In genomic region chr1:46543382-46543760, GRCh38 we compare ENCODE assay signal across 19 cellular contexts. TPM values are rescaled to one million over a fixed set of nuclear protein-coding genes. Genes with fewer than 3 reads are reported as not detected.
DNase-seq lines count a peak whose midpoint lies in the region; ATAC-seq, FAIRE-seq and TF ChIP-seq lines count a peak whose summit lies in the region.
"Had no signal": no experiment of that assay in that cellular context is flagged by ENCODE, and none has a peak within 500 bp of the region (broad histone marks: within the 10 kb centered on the region; RNA-seq: fewer than 3 reads in every experiment).

No MANE protein-coding gene starts in this region.

- H3K9ac ChIP-seq in HUES6 (ENCODE audit: low read length) (no peak overlapping the region), H1 (replicated peaks in 1 of 4; ENCODE audit: extremely low read depth in 1 of 4, low read depth in 3 of 4, low read length in 3 of 4) (no peak overlapping the region)
- H3K9ac ChIP-seq: KMS-11 had no signal

- H3K36me3 ChIP-seq in HUES6 (ENCODE audit: control insufficient read depth, insufficient read depth, low read length) (no peaks in the 10 kb centered on the region), H1 (ENCODE audit: control insufficient read depth in 2 of 4, insufficient read depth in 4 of 4, low read length in 3 of 4) (no peaks in the 10 kb centered on the region)
- H3K36me3 ChIP-seq: SJCRH30 had no signal

- no peaks in the 10 kb centered on the region for H3K79me2 ChIP-seq in H1 (ENCODE audit: control insufficient read depth in 1 of 2, insufficient read depth in 2 of 2, low read length in 2 of 2)

- CTCF ChIA-PET in H1 (lab: Charles Lee; ENCODE audit: partially characterized antibody), result interaction anchor here (0.6 to 25.0 kb wide), 5 partner anchors 12 to 161 kb away, joined by 3 to 1068 read pairs (median 160); partner anchors contain the start of gene DMBX1
- CTCF ChIA-PET in activated CD4-positive, alpha-beta memory T cell treated with anti-CD3 and anti-CD28 coated beads, Interleukin-2, amount 10 ng/mL, durations not matched to agents 7 days and 5 days (lab: Charles Lee), result no interaction called here

- H3K36me3 Mint-ChIP-seq in activated CD4-positive, alpha-beta memory T cell treated with anti-CD3 and anti-CD28 coated beads, Interleukin-2, amount 10 ng/mL, durations not matched to agents 7 days and 5 days (ENCODE audit: low read depth), result no peaks in the 10 kb centered on the region
- H3K36me3 Mint-ChIP-seq: CD8-positive, alpha-beta memory T cell had no signal

- H3K27me3 ChIP-seq in HUES6 (ENCODE audit: control insufficient read depth, insufficient read depth, low read length), result peaks cover 96% of the 10 kb centered on the region
- peaks cover 31 to 75% (median 60%) of the 10 kb centered on the region in 4 experiments for H3K27me3 ChIP-seq in H1 (replicated peaks in 1 of 4; ENCODE audit: control insufficient read depth in 3 of 4, extremely low read depth in 1 of 4, insufficient read depth in 3 of 4, low read length in 3 of 4)

- peaks cover 57% of the 10 kb centered on the region for H3K27me3 Mint-ChIP-seq in activated CD4-positive, alpha-beta memory T cell treated with anti-CD3 and anti-CD28 coated beads, Interleukin-2, amount 10 ng/mL, durations not matched to agents 7 days and 5 days

- peaks cover 13% of the 10 kb centered on the region for H3K4me1 ChIP-seq in HUES6 (ENCODE audit: control insufficient read depth, insufficient read depth, low read length)
- H3K4me1 ChIP-seq in H1 (replicated peaks in 1 of 4; ENCODE audit: control insufficient read depth in 3 of 4, insufficient read depth in 4 of 4, low read length in 3 of 4), result peaks cover 0 to 16% (median 8%) of the 10 kb centered on the region in 4 experiments; a peak in 6 of 7 replicates
- H3K4me1 ChIP-seq: SJCRH30 had no signal

- no peak overlapping the region for H3K56ac ChIP-seq in H1 (replicated peaks; ENCODE audit: insufficient read length, low read depth, low read length)

- H4K20me1 ChIP-seq in H1 (replicated peaks in 1 of 2; ENCODE audit: control insufficient read depth in 1 of 2, insufficient read depth in 2 of 2, low read length in 2 of 2), result peaks cover 0 to 2% of the 10 kb centered on the region in 2 experiments

- H3K27ac Mint-ChIP-seq in activated CD4-positive, alpha-beta memory T cell treated with anti-CD3 and anti-CD28 coated beads, Interleukin-2, amount 10 ng/mL, durations not matched to agents 7 days and 5 days, result no peak overlapping the region

- no peak overlapping the region for H3K23ac ChIP-seq in H1 (ENCODE audit: insufficient read length)

- no peak overlapping the region for H4K8ac ChIP-seq in H1 (ENCODE audit: extremely low read depth, insufficient read depth, low read length)

- no peak for TF ChIP-seq CTCF in H1 (IDR thresholded peaks at IDR 0.05; ENCODE audit: control extremely low read depth in 1 of 3, insufficient read depth in 1 of 3, low read depth in 1 of 3, low read length in 3 of 3)

- H3K4me2 ChIP-seq in H1 (ENCODE audit: insufficient read depth in 1 of 2, low read depth in 2 of 2, low read length in 2 of 2), result peak overlapping the region; percentile 75 to 76
- H3K4me2 ChIP-seq: KMS-11 had no signal

- no peak overlapping the region for H2AK5ac ChIP-seq in H1 (ENCODE audit: low read depth, low read length)

- peak overlapping the region; percentile 48 for H3K18ac ChIP-seq in H1 (ENCODE audit: extremely low read depth, low read length)

- H3K4me3 Mint-ChIP-seq in activated CD4-positive, alpha-beta memory T cell treated with anti-CD3 and anti-CD28 coated beads, Interleukin-2, amount 10 ng/mL, durations not matched to agents 7 days and 5 days, result no peak overlapping the region

- no peak for TF ChIP-seq EP300 in H1 (IDR thresholded peaks at IDR 0.05; ENCODE audit: borderline replicate concordance in 1 of 2, low read depth in 2 of 2, low read length in 2 of 2)

- 0 out of 2 replicates have a peak overlapping the region, but pooled peaks have one; percentile 9 for H2BK12ac ChIP-seq in H1 (ENCODE audit: low read depth, low read length)

- no peak overlapping the region for H2BK15ac ChIP-seq in H1 (ENCODE audit: low read length)

- no peak for FAIRE-seq in H1 (lab: Jason Lieb, UNC)

- DNase-seq in H1 (ENCODE audit: low read depth in 1 of 2, low spot score in 2 of 2), result no peak
- DNase-seq in retina, result peak; percentile 13
- no peak for DNase-seq in NCI-H82 treated with DMSO at 0.1 percent for 48 hours (lab: John Stamatoyannopoulos, UW; ENCODE audit: unreplicated experiment)
- no peak for DNase-seq in activated CD4-positive, alpha-beta memory T cell treated with anti-CD3 and anti-CD28 coated beads, Interleukin-2, amount 10 ng/mL, durations not matched to agents 7 days and 5 days
- DNase-seq: C1 segment of cervical spinal cord, DMS53, EL, NCI-H1417, NCI-H187, NCI-H2107, NCI-H2227 treated with DMSO at 0.1 percent for 48 hours, NCI-H524 treated with DMSO at 0.1 percent for 48 hours, SJCRH30 had no signal

- no peaks in the 10 kb centered on the region for H3K79me1 ChIP-seq in H1 (ENCODE audit: low read depth, low read length)

- no peak for TF ChIP-seq POLR2A in H1 (IDR thresholded peaks at IDR 0.05; ENCODE audit: control extremely low read depth in 1 of 2, low read depth in 2 of 2, low read length in 2 of 2)

- peaks cover 9% of the 10 kb centered on the region for H3K4me1 Mint-ChIP-seq in activated CD4-positive, alpha-beta memory T cell treated with anti-CD3 and anti-CD28 coated beads, Interleukin-2, amount 10 ng/mL, durations not matched to agents 7 days and 5 days

- no peak overlapping the region for H2BK120ac ChIP-seq in H1 (replicated peaks; ENCODE audit: low read depth, low read length)

- no peak overlapping the region for H3K27ac ChIP-seq in HUES6 (ENCODE audit: low read depth, low read length)
- H3K27ac ChIP-seq in H1 (ENCODE audit: low read depth, low read length), result no peak overlapping the region
- H3K27ac ChIP-seq: KMS-11, SJCRH30 had no signal

- H3K9me3 ChIP-seq in HUES6 (ENCODE audit: control insufficient read depth, insufficient read depth, low read depth, low read length), result no peaks in the 10 kb centered on the region
- H3K9me3 ChIP-seq in H1 (ENCODE audit: insufficient read depth in 2 of 2, low read depth in 1 of 2, low read length in 1 of 2), result no peaks in the 10 kb centered on the region
- peaks cover 3% of the 10 kb centered on the region for H3K9me3 ChIP-seq in iPS-18c (ENCODE audit: control insufficient read depth, insufficient read depth, low read length)
- H3K9me3 ChIP-seq: SJCRH30 had no signal

- H3K23me2 ChIP-seq in H1 (ENCODE audit: low read depth, low read length), result peaks cover 12% of the 10 kb centered on the region

- no peak overlapping the region for H4K91ac ChIP-seq in H1 (replicated peaks; ENCODE audit: insufficient read length, low read length)

- no peak overlapping the region; the same call in 1 of the 2 replicates for H2BK5ac ChIP-seq in H1 (ENCODE audit: low read depth, low read length)

- peak overlapping the region; percentile 56 for H3K4me3 ChIP-seq in HUES6 (ENCODE audit: low read depth, low read length)
- H3K4me3 ChIP-seq in H1 (ENCODE audit: extremely low read depth in 1 of 4, insufficient read depth in 2 of 4, low read depth in 3 of 4, low read length in 4 of 4), result peak overlapping the region; percentile 37 to 62 (median 48); a peak in 7 of 8 replicates
- H3K4me3 ChIP-seq in iPS-18c (ENCODE audit: insufficient read depth, low read depth, low read length), result peak overlapping the region; percentile 51
- H3K4me3 ChIP-seq: SJCRH30 had no signal

- WGBS in H1 (ENCODE audit: extremely low coverage in 1 of 2, insufficient coverage in 1 of 2, insufficient read length in 1 of 2, insufficient replicate concordance in 2 of 2, low coverage in 1 of 2, low lambda C conversion rate in 2 of 2, missing lambda C conversion rate in 1 of 2), 2 experiments, result 17% methylated on average over 7 of the region's 7 CpGs; no CpG with 5 or more reads in 1 of the 2 experiments

- ATAC-seq in HG03025 (IDR thresholded peaks at IDR 0.05; ENCODE audit: low FRiP score, unreplicated experiment), result no peak
- ATAC-seq: Panc1 had no signal

- H4K5ac ChIP-seq in H1 (ENCODE audit: insufficient read length, low read depth, low read length), result no peak overlapping the region

- 0 out of 2 replicates have a peak overlapping the region, but pooled peaks have one; percentile 36 for H2AFZ ChIP-seq in H1 (ENCODE audit: low read length)

- TF ChIP-seq RAD21 in H1 (IDR thresholded peaks at IDR 0.05 in 1 of 2, conservative IDR thresholded peaks at IDR 0.05 in 1 of 2; ENCODE audit: low read depth in 2 of 2, low read length in 2 of 2), result no peak

- POLR2A ChIA-PET in H1 (lab: Charles Lee; ENCODE audit: partially characterized antibody), result interaction anchor here (0.6 to 2.1 kb wide), 3 partner anchors 8 to 405 kb away, joined by 3 to 7 read pairs (median 3); a partner anchor contains a TSS
- POLR2A ChIA-PET in activated CD4-positive, alpha-beta memory T cell treated with anti-CD3 and anti-CD28 coated beads, Interleukin-2, amount 10 ng/mL, durations not matched to agents 7 days and 5 days (lab: Charles Lee), result interaction anchor here (0.6 kb wide), 1 partner anchor 9 kb away, joined by 3 read pairs; no protein-coding TSS in a partner anchor

- H3K9me3 Mint-ChIP-seq in activated CD4-positive, alpha-beta memory T cell treated with anti-CD3 and anti-CD28 coated beads, Interleukin-2, amount 10 ng/mL, durations not matched to agents 7 days and 5 days, result no peaks in the 10 kb centered on the region
- H3K9me3 Mint-ChIP-seq: CD8-positive, alpha-beta memory T cell had no signal

- H3K4ac ChIP-seq in H1 (replicated peaks; ENCODE audit: insufficient read length, low read depth, low read length), result no peak overlapping the region

- no peak overlapping the region for H3K14ac ChIP-seq in H1 (ENCODE audit: insufficient read length)

- no peak overlapping the region for H2BK20ac ChIP-seq in H1 (ENCODE audit: low read length)

RNA-seq across cellular contexts. Expression of gene KNCN, which starts 8.1 kb away (rescaled TPM):
- total RNA-seq in H1 (2021; fragmentation: NEBNext Ultra II Directional; extraction: Animal tissue kit (Norgen Biotek cat#: 25700)), result not detected in 2 replicates
- not detected in 2 replicates for polyA plus RNA-seq in H1 (2011; rRNA removed)
- polyA plus RNA-seq in H1 (2011; cell fraction: cytosol; rRNA removed), result not detected
- not detected for polyA plus RNA-seq in H1 (2011; cell fraction: nucleus; rRNA removed)
- polyA plus RNA-seq in H1 (2012, experiment 1 of 2), result not detected in 4 replicates
- not detected for polyA plus RNA-seq in H1 (2012, experiment 2 of 2)
- not detected for polyA plus RNA-seq in H1 (2013, experiment 1 of 2)
- polyA plus RNA-seq in H1 (2013, experiment 2 of 2), result not detected
- polyA minus RNA-seq in H1 (2011; rRNA and poly(A)+ RNA removed), result not detected in 2 replicates
- polyA minus RNA-seq in H1 (2011; cell fraction: cytosol; rRNA and poly(A)+ RNA removed), result not detected
- polyA minus RNA-seq in H1 (2011; cell fraction: nucleus; rRNA and poly(A)+ RNA removed), result not detected
- total RNA-seq in activated CD4-positive, alpha-beta memory T cell treated with anti-CD3 and anti-CD28 coated beads, Interleukin-2, amount 10 ng/mL, durations not matched to agents 7 days and 5 days, result not detected
- total RNA-seq: CD8-positive, alpha-beta memory T cell had no signal
- polyA plus RNA-seq: CD8-positive, alpha-beta memory T cell had no signal

RNA-seq across cellular contexts. Expression of gene DMBX1, which starts 53.7 kb away (rescaled TPM):
- 0.30 TPM in 1 of 2 replicates, not detected in the other for total RNA-seq in H1 (2021; fragmentation: NEBNext Ultra II Directional; extraction: Animal tissue kit (Norgen Biotek cat#: 25700))
- polyA plus RNA-seq in H1 (2011; rRNA removed), result 0.23 and 0.36 TPM in 2 replicates
- polyA plus RNA-seq in H1 (2011; cell fraction: cytosol; rRNA removed), result 0.26 TPM
- 0.53 TPM for polyA plus RNA-seq in H1 (2011; cell fraction: nucleus; rRNA removed)
- 0.24 to 0.30 TPM (median 0.27 TPM) in 4 replicates for polyA plus RNA-seq in H1 (2012, experiment 1 of 2)
- polyA plus RNA-seq in H1 (2012, experiment 2 of 2), result 0.12 TPM
- polyA plus RNA-seq in H1 (2013, experiment 1 of 2), result 0.06 TPM
- polyA plus RNA-seq in H1 (2013, experiment 2 of 2), result 0.09 TPM
- polyA minus RNA-seq in H1 (2011; rRNA and poly(A)+ RNA removed), result 0.07 and 0.41 TPM in 2 replicates
- polyA minus RNA-seq in H1 (2011; cell fraction: cytosol; rRNA and poly(A)+ RNA removed), result 0.51 TPM
- 0.20 TPM for polyA minus RNA-seq in H1 (2011; cell fraction: nucleus; rRNA and poly(A)+ RNA removed)
- under 1 TPM; 0.30 to 0.38 TPM for total RNA-seq in activated CD4-positive, alpha-beta memory T cell treated with anti-CD3 and anti-CD28 coated beads, Interleukin-2, amount 10 ng/mL, durations not matched to agents 7 days and 5 days
- total RNA-seq: CD8-positive, alpha-beta memory T cell; SJCRH30 had no signal
- polyA plus RNA-seq: CD8-positive, alpha-beta memory T cell had no signal
